Comparison of ENCODE assay signal across 21 cellular contexts in genomic region chr10:63562391-63562790, GRCh38.
"Had no signal": no experiment of that assay in that cellular context is flagged by ENCODE, and none has a peak within 500 bp of the region (broad histone marks: within the 10 kb centered on the region; RNA-seq: fewer than 3 reads in every experiment).

No MANE protein-coding gene starts in this region.

- H3K36me3 ChIP-seq: breast epithelium had no signal

- H3K4me3 ChIP-seq: breast epithelium had no signal

- H3K27me3 Mint-ChIP-seq: activated CD4-positive, alpha-beta memory T cell treated with anti-CD3 and anti-CD28 coated beads, Interleukin-2, amount 10 ng/mL, durations not matched to agents 7 days and 5 days; activated CD4-positive, alpha-beta T cell treated with anti-CD3 and anti-CD28 coated beads for 36 hours; activated naive CD4-positive, alpha-beta T cell treated with anti-CD3 and anti-CD28 coated beads, Interleukin-2, amount 50 U/mL, for 24 hours had no signal

- H3K9me3 ChIP-seq: breast epithelium had no signal

- H3K27ac Mint-ChIP-seq: activated CD4-positive, alpha-beta memory T cell treated with anti-CD3 and anti-CD28 coated beads, Interleukin-2, amount 10 ng/mL, durations not matched to agents 7 days and 5 days; activated CD4-positive, alpha-beta T cell treated with anti-CD3 and anti-CD28 coated beads for 36 hours; activated naive CD4-positive, alpha-beta T cell treated with anti-CD3 and anti-CD28 coated beads, Interleukin-2, amount 50 U/mL, for 24 hours; T-helper 1 cell treated with Interleukin-12 subunit alpha and Interleukin-12 subunit beta and Interleukin-4 antibody, amounts not matched to agents 30 μg/mL and 1 μg/mL, for 36 hours had no signal

- H3K27me3 ChIP-seq: breast epithelium had no signal

- H3K4me3 Mint-ChIP-seq: activated CD4-positive, alpha-beta memory T cell treated with anti-CD3 and anti-CD28 coated beads, Interleukin-2, amount 10 ng/mL, durations not matched to agents 7 days and 5 days; activated CD4-positive, alpha-beta T cell treated with anti-CD3 and anti-CD28 coated beads for 36 hours; activated naive CD4-positive, alpha-beta T cell treated with anti-CD3 and anti-CD28 coated beads, Interleukin-2, amount 50 U/mL, for 24 hours; T-helper 1 cell treated with Interleukin-12 subunit alpha and Interleukin-12 subunit beta and Interleukin-4 antibody, amounts not matched to agents 30 μg/mL and 1 μg/mL, for 36 hours had no signal

- DNase-seq: activated CD4-positive, alpha-beta memory T cell treated with anti-CD3 and anti-CD28 coated beads, Interleukin-2, amount 10 ng/mL, durations not matched to agents 7 days and 5 days; activated CD4-positive, alpha-beta T cell treated with anti-CD3 and anti-CD28 coated beads for 36 hours; activated CD4-positive, alpha-beta T cell treated with anti-CD3 and anti-CD28 coated beads, Interleukin-2, amount 50 U/mL, for 1 hour; activated T-cell treated with anti-CD3 and anti-CD28 coated beads for 4 hours; activated T-cell treated with anti-CD3 and anti-CD28 coated beads, Interleukin-2, amount 50 U/mL, for 48 hours; aorta; central memory CD4-positive, alpha-beta T cell; Kasumi-1; NCI-H1092; NCI-H1417; NCI-H1930; NCI-H2171 treated with DMSO at 0.1 percent for 48 hours; NCI-H226; NCI-H526; PC-3; SHP77 treated with DMSO at 0.1 percent for 48 hours; T-helper 9 cell had no signal

- ATAC-seq: activated CD4-positive, alpha-beta T cell treated with anti-CD3 and anti-CD28 coated beads for 36 hours had no signal

- FAIRE-seq: RCC 7860 had no signal

- H3K9me3 Mint-ChIP-seq: activated CD4-positive, alpha-beta memory T cell treated with anti-CD3 and anti-CD28 coated beads, Interleukin-2, amount 10 ng/mL, durations not matched to agents 7 days and 5 days; activated naive CD4-positive, alpha-beta T cell treated with anti-CD3 and anti-CD28 coated beads, Interleukin-2, amount 50 U/mL, for 24 hours; T-helper 1 cell treated with Interleukin-12 subunit alpha and Interleukin-12 subunit beta and Interleukin-4 antibody, amounts not matched to agents 30 μg/mL and 1 μg/mL, for 36 hours had no signal

- H3K27ac ChIP-seq: breast epithelium had no signal

- H3K4me1 ChIP-seq: breast epithelium had no signal
